ENCODE assay signal across 12 cellular contexts in the genomic region with DNA sequence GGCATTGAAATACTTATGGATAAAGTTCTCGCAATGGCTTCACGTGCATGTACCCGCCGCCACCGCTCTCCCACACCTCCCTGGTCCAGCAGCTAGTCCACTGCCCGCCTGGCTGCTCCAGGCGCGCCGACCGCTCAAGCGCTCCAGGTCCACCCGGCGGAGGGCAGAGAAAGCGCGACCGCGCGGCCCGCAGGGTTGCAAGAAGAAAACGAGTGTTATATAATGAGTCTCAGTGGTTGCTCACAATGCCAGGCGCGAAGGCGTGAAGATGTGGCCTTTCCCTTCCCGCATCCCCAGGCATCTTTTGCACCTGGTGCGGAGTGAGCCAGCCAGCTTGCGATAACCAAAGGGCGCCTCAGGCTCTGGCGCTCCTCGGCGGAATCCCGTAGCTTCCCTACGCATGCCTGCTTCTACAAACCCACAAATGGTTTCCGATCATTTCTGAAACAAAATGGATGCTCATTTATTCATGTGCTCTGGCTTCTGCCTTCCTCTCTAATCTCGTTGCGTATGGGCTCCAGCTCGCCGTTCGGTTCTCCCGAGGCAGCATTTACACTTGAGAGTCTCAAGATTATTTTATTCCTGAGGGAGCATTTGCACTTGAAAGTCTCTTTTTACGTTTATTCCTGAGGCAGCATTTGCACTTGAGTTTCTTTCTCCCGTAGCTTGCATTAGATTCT. TPM values are rescaled to one million over a fixed set of nuclear protein-coding genes. Genes with fewer than 3 reads are reported as not detected.
DNase-seq lines count a peak whose midpoint lies in the region; ATAC-seq and TF ChIP-seq lines count a peak whose summit lies in the region.
"Had no signal": no experiment of that assay in that cellular context is flagged by ENCODE, and none has a peak within 500 bp of the region (broad histone marks: within the 10 kb centered on the region; RNA-seq: fewer than 3 reads in every experiment).

No MANE protein-coding gene starts in this region.

- TF ChIP-seq EP300 in gastroesophageal sphincter (IDR thresholded peaks at IDR 0.05) = no peak

- ATAC-seq in HG02938 (IDR thresholded peaks at IDR 0.05; ENCODE audit: unreplicated experiment) (no peak), gastroesophageal sphincter (no peak)
- ATAC-seq: right cardiac atrium had no signal

- peaks cover 100% of the 10 kb centered on the region for H3K27me3 Mint-ChIP-seq in brain

- in situ Hi-C loops in GM23248 (cut with MboI) = no loop called here

- H3K4me1 ChIP-seq in GM23248 (ENCODE audit: insufficient read depth) = no peaks in the 10 kb centered on the region; the same call in none of the 2 replicates
- peaks cover 27% of the 10 kb centered on the region for H3K4me1 ChIP-seq in mesenchymal stem cell (ENCODE audit: control insufficient read depth, insufficient read depth, low read depth, low read length)
- H3K4me1 ChIP-seq in gastroesophageal sphincter = peaks cover 0 to 53% (median 19%) of the 10 kb centered on the region in 3 donors

- DNase-seq in AG04450 (ENCODE audit: low read depth, low spot score) (no peak), GM23248 (peak; percentile 42), mesenchymal stem cell (peak; percentile 50), activated gamma-delta T cell (lab: John Stamatoyannopoulos, UW) (no peak), GM20000 (ENCODE audit: low spot score) (no peak)
- DNase-seq: COR-L47, kidney glomerular epithelial cell, NCI-H526 treated with DMSO at 0.1 percent for 48 hours, right cardiac atrium had no signal

- peaks cover 57% of the 10 kb centered on the region for H3K27me3 ChIP-seq in AG04450 (ENCODE audit: control insufficient read depth, insufficient read depth, low read length)
- H3K27me3 ChIP-seq in GM23248 (replicated peaks; ENCODE audit: insufficient read depth) = peaks cover 49% of the 10 kb centered on the region
- H3K27me3 ChIP-seq in mesenchymal stem cell (ENCODE audit: control insufficient read depth in 1 of 2, insufficient read depth in 1 of 2, low read length in 2 of 2) = peaks cover 40 to 69% of the 10 kb centered on the region in 2 experiments
- peaks cover 100% of the 10 kb centered on the region for H3K27me3 ChIP-seq in gastroesophageal sphincter

- H3K27ac ChIP-seq in AG04450 (ENCODE audit: low read depth, low read length) (no peak overlapping the region), GM23248 (no peak overlapping the region), mesenchymal stem cell (ENCODE audit: low read length, poor library complexity, severe bottlenecking) (no peak overlapping the region), gastroesophageal sphincter (no peak overlapping the region)

- H3K36me3 ChIP-seq in GM23248 (ENCODE audit: low read depth) (no peaks in the 10 kb centered on the region), mesenchymal stem cell (ENCODE audit: control insufficient read depth in 1 of 2, insufficient read depth in 2 of 2, low read depth in 1 of 2, low read length in 2 of 2) (peaks cover 6 to 29% of the 10 kb centered on the region in 2 experiments), gastroesophageal sphincter (no peaks in the 10 kb centered on the region)

- H3K27ac Mint-ChIP-seq in brain = no peak overlapping the region

- peaks cover 12% of the 10 kb centered on the region; the same call in 1 of the 2 replicates for H3F3A ChIP-seq in GM23248 (ENCODE audit: insufficient read depth)

- TF ChIP-seq CTCF in AG04450 (IDR thresholded peaks at IDR 0.05; ENCODE audit: low read depth, low read length) = no peak
- no peak for TF ChIP-seq CTCF in brain (conservative IDR thresholded peaks at IDR 0.05)
- TF ChIP-seq CTCF in GM20000 (IDR thresholded peaks at IDR 0.05; ENCODE audit: extremely low read depth, missing control alignments) = no peak
- TF ChIP-seq CTCF in gastroesophageal sphincter (IDR thresholded peaks at IDR 0.05) = no peak

- H3K4me3 ChIP-seq in AG04450 (ENCODE audit: low read depth, low read length) (0 out of 2 replicates have a peak overlapping the region, but pooled peaks have one; percentile 25), GM23248 (peak overlapping the region; percentile 26; the same call in 1 of the 2 replicates), mesenchymal stem cell (ENCODE audit: insufficient read depth in 1 of 2, low read depth in 1 of 2, low read length in 2 of 2) (peak overlapping the region; percentile 4 to 56), gastroesophageal sphincter (no peak overlapping the region)

- no peak overlapping the region for H2BK15ac ChIP-seq in mesenchymal stem cell (ENCODE audit: low read depth, poor library complexity, severe bottlenecking)

- WGBS in GM23248 (ENCODE audit: low coverage in 1 of 2, low lambda C conversion rate in 2 of 2, missing lambda C conversion rate in 2 of 2), 2 experiments = 24 to 31% methylated on average over 41 of the region's 41 CpGs
- 4% methylated on average over 41 of the region's 41 CpGs for WGBS in mesenchymal stem cell
- WGBS in gastroesophageal sphincter (ENCODE audit: low coverage in 1 of 2), 2 donors = 4 to 11% methylated on average over 3 to 11 of the region's 41 CpGs

- peak overlapping the region; percentile 13 for H3K4me2 ChIP-seq in GM23248 (ENCODE audit: unreplicated experiment)
- peak overlapping the region; percentile 70 for H3K4me2 ChIP-seq in mesenchymal stem cell (ENCODE audit: low read length, poor library complexity, severe bottlenecking)

- H3K9me3 Mint-ChIP-seq in brain = peaks cover 9 to 30% (median 17%) of the 10 kb centered on the region in 5 experiments

- no peak overlapping the region for H2AFZ ChIP-seq in GM23248
- peak overlapping the region; percentile 1 for H2AFZ ChIP-seq in mesenchymal stem cell (ENCODE audit: low read depth, low read length)

- H3K4me1 Mint-ChIP-seq in brain = peaks cover 26% of the 10 kb centered on the region

- H3K9ac ChIP-seq in GM23248 = no peak overlapping the region
- H3K9ac ChIP-seq in mesenchymal stem cell (ENCODE audit: low read length) = no peak overlapping the region

- H3K9me3 ChIP-seq in AG04450 (ENCODE audit: control insufficient read depth, insufficient read depth, low read length) (peaks cover 24% of the 10 kb centered on the region), GM23248 (ENCODE audit: low read depth) (peaks cover under 1% of the 10 kb centered on the region), mesenchymal stem cell (ENCODE audit: control insufficient read depth, low read length) (no peaks in the 10 kb centered on the region), gastroesophageal sphincter (peaks cover 0 to 17% (median 0%) of the 10 kb centered on the region in 3 donors)

- H3K79me2 ChIP-seq in GM23248 (ENCODE audit: insufficient read depth) = no peaks in the 10 kb centered on the region

- H3K14ac ChIP-seq in mesenchymal stem cell (ENCODE audit: low read length in 2 of 2) = no peak overlapping the region

- H3K79me1 ChIP-seq in mesenchymal stem cell (replicated peaks; ENCODE audit: low read length, poor library complexity, severe bottlenecking) = peaks cover 13% of the 10 kb centered on the region

- H3K4ac ChIP-seq in mesenchymal stem cell (ENCODE audit: low read depth in 1 of 2, low read length in 2 of 2) = no peak overlapping the region

- H2BK120ac ChIP-seq in mesenchymal stem cell (ENCODE audit: low read depth, low read length) = no peak overlapping the region

- peak overlapping the region in 1 of 2 experiments; percentile 14 for H3K23ac ChIP-seq in mesenchymal stem cell (ENCODE audit: low read length in 2 of 2)

- H2AK5ac ChIP-seq in mesenchymal stem cell (ENCODE audit: low read length, severe bottlenecking) = no peak overlapping the region

- no peak overlapping the region for H4K8ac ChIP-seq in mesenchymal stem cell (ENCODE audit: low read length)

- H3K36me3 Mint-ChIP-seq in brain = peaks cover 3% of the 10 kb centered on the region

- H3K18ac ChIP-seq in mesenchymal stem cell (ENCODE audit: low read depth in 1 of 2, low read length in 2 of 2) = no peak overlapping the region

- no peak overlapping the region for H2BK5ac ChIP-seq in mesenchymal stem cell (ENCODE audit: low read depth, low read length, poor library complexity, severe bottlenecking)

- no peak for TF ChIP-seq POLR2A in gastroesophageal sphincter (IDR thresholded peaks at IDR 0.05)

- H2BK12ac ChIP-seq in mesenchymal stem cell (ENCODE audit: low read length in 2 of 2) = no peak overlapping the region

- CTCF ChIA-PET in AG04450 (lab: Charles Lee) = interaction anchor here (0.8 to 3.6 kb wide), 6 partner anchors 24 to 339 kb away, joined by 3 to 29 read pairs (median 8); a partner anchor contains a TSS

- no peak overlapping the region for H4K91ac ChIP-seq in mesenchymal stem cell (ENCODE audit: low read length)

- H4K20me1 ChIP-seq in GM23248 (ENCODE audit: insufficient read depth) = no peaks in the 10 kb centered on the region

- POLR2A ChIA-PET in AG04450 (lab: Yijun Ruan, JAX) = interaction anchor here (1.8 kb wide), 1 partner anchor 40 kb away, joined by 6 read pairs; a partner anchor contains a TSS

- H3K4me3 Mint-ChIP-seq in brain = peak overlapping the region; percentile 33 to 79 (median 64)

- H3K9me2 ChIP-seq in GM23248 (ENCODE audit: insufficient read depth) = no peaks in the 10 kb centered on the region

RNA-seq across cellular contexts. Expression of a gene that starts 25.7 kb away (rescaled TPM):
- polyA plus RNA-seq in AG04450 (2011; rRNA removed) (29.7 and 40.4 TPM in 2 replicates), GM23248 (2016; fragmentation: Nextera tagmentation; extraction: Ambion mirVana) (42.2 and 43.6 TPM in 2 replicates), brain (ENCODE audit: insufficient read depth, low read depth, low replicate concordance) (173 TPM)
- polyA minus RNA-seq in AG04450 (2011; rRNA and poly(A)+ RNA removed) = 9.0 and 11.1 TPM in 2 replicates
- 18.1 and 27.3 TPM in 2 replicates for total RNA-seq in GM23248 (2014; rRNA removed; shearing (Covaris generic))
- polyA plus RNA-seq in mesenchymal stem cell (2013, experiment 1 of 2) = 82.9 TPM
- 83.8 TPM for polyA plus RNA-seq in mesenchymal stem cell (2013, experiment 2 of 2)
- total RNA-seq in gastroesophageal sphincter = 1 to 10 TPM in 2 of 4 donors, under 1 TPM in 1, not detected in 1; 0.94 to 9.7 (median 2.7) TPM

RNA-seq across cellular contexts. Expression of a gene that starts 26.1 kb away (rescaled TPM):
- polyA plus RNA-seq in AG04450 (2011; rRNA removed) (2.1 and 2.8 TPM in 2 replicates), GM23248 (2016; fragmentation: Nextera tagmentation; extraction: Ambion mirVana) (0.58 and 0.61 TPM in 2 replicates), brain (ENCODE audit: insufficient read depth, low read depth, low replicate concordance) (6.9 TPM)
- 3.5 and 5.0 TPM in 2 replicates for polyA minus RNA-seq in AG04450 (2011; rRNA and poly(A)+ RNA removed)
- 1.3 and 4.1 TPM in 2 replicates for total RNA-seq in GM23248 (2014; rRNA removed; shearing (Covaris generic))
- polyA plus RNA-seq in mesenchymal stem cell (2013, experiment 1 of 2) = 1.4 TPM
- 1.9 TPM for polyA plus RNA-seq in mesenchymal stem cell (2013, experiment 2 of 2)
- total RNA-seq in gastroesophageal sphincter = 1 to 10 TPM in 1 of 4 donors, under 1 TPM in 2, not detected in 1; 0.42 to 3.9 (median 0.69) TPM

RNA-seq across cellular contexts. Expression of a gene that starts 40.6 kb away (rescaled TPM):
- 10.2 and 10.7 TPM in 2 replicates for polyA plus RNA-seq in AG04450 (2011; rRNA removed)
- 9.6 and 11.8 TPM in 2 replicates for polyA minus RNA-seq in AG04450 (2011; rRNA and poly(A)+ RNA removed)
- total RNA-seq in GM23248 (2014; rRNA removed; shearing (Covaris generic)) = 5.3 and 10.6 TPM in 2 replicates
- polyA plus RNA-seq in GM23248 (2016; fragmentation: Nextera tagmentation; extraction: Ambion mirVana) = 6.7 and 8.9 TPM in 2 replicates
- polyA plus RNA-seq in brain (ENCODE audit: insufficient read depth, low read depth, low replicate concordance) = 8.9 TPM
- 36.2 TPM for polyA plus RNA-seq in mesenchymal stem cell (2013, experiment 1 of 2)
- polyA plus RNA-seq in mesenchymal stem cell (2013, experiment 2 of 2) = 34.9 TPM
- total RNA-seq in gastroesophageal sphincter = 10 to 100 TPM in 1 of 4 donors, 1 to 10 TPM in 3; 6.2 to 21.6 (median 9.3) TPM

Comparison
In these comparisons a context has a peak if more than half of its experiments do, and no peak if none do; other contexts are left out.
1. DNase-seq: peak in GM23248 (single experiment) and mesenchymal stem cell (single experiment); none in AG04450 (single experiment), activated gamma-delta T cell (single experiment) and GM20000 (single experiment).
2. H3K4me3 ChIP-seq: peak in AG04450 (single experiment), GM23248 (single experiment) and mesenchymal stem cell (2 of 2); none in gastroesophageal sphincter (0 of 2).